In the genomic region with DNA sequence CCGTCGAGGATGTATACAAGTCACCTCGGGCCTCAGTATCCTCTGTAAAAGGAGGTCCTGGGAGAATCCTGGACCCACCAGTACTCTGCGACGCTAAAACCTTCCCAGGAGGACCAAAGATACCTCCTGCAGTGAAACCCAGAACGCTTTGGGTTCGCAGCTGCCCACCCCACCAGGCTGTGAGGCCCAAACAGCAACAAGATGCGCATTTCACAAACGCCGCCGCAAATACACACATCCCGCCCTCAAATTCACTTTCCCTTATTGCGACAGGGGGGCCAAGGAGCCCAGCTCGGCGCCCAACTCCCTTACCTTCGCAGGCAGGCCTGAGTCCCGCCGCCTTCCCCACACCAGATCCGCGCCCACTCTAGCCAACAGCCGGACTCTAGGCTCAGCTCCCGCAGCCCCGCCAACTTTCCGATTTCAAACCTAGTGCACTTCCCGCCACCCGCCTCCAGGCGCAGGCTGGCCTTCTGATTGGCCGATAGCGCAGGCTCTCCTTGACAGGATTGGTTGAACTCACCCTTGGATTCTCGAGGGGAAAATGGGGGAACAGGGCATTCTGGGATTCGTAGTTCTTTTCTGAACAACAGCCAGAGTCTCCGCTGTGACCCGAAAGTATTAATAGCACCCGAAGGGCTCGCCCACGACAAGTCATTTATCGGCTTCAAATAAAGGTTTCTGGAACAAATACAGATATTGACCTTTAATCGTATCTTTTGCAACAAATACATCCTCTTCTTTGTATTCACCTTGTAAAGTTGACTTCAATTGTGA, we compare ENCODE assay signal across 8 cellular contexts. TPM values are rescaled to one million over a fixed set of nuclear protein-coding genes. Genes with fewer than 3 reads are reported as not detected.
A peak's percentile ranks its signal among the peaks of the same experiment; 100 is the strongest.
DNase-seq lines count a peak whose midpoint lies in the region; ATAC-seq and TF ChIP-seq lines count a peak whose summit lies in the region.

A gene with protein sequence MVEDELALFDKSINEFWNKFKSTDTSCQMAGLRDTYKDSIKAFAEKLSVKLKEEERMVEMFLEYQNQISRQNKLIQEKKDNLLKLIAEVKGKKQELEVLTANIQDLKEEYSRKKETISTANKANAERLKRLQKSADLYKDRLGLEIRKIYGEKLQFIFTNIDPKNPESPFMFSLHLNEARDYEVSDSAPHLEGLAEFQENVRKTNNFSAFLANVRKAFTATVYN (minus strand): TSS at position 425 of the 777 bp plus-strand sequence. CDS start 911 bp downstream, outside the sequence.

- no peaks in the 10 kb centered on the region; the same call in 1 of the 2 replicates for H3K4me1 ChIP-seq in ES-I3 (ENCODE audit: insufficient read depth, low read length)
- H3K4me1 ChIP-seq in Loucy (ENCODE audit: insufficient read depth, low read length, poor library complexity, severe bottlenecking) = peaks cover 23% of the 10 kb centered on the region

- H3K4me3 ChIP-seq in H7 (ENCODE audit: insufficient read depth, low read depth, low read length) (peak within 1 kb of the TSS; percentile 78), Loucy (ENCODE audit: low read length, poor library complexity, severe bottlenecking) (peak within 1 kb of the TSS; percentile 94), fibroblast of villous mesenchyme (ENCODE audit: low read depth, low read length) (peak within 1 kb of the TSS; percentile 93), neural cell (ENCODE audit: low read length) (peak within 1 kb of the TSS; percentile 69)

- no peaks in the 10 kb centered on the region; the same call in 1 of the 2 replicates for H3K27me3 ChIP-seq in H7 (ENCODE audit: control insufficient read depth, insufficient read depth, low read length)
- H3K27me3 ChIP-seq in Loucy (ENCODE audit: insufficient read depth, low read length, poor library complexity, severe bottlenecking) = no peaks in the 10 kb centered on the region
- no peaks in the 10 kb centered on the region for H3K27me3 ChIP-seq in neural cell (ENCODE audit: insufficient read depth, low read depth, low read length)

- H4K20me1 ChIP-seq in Loucy (ENCODE audit: insufficient read depth, low read length, poor library complexity, severe bottlenecking) = no peaks in the 10 kb centered on the region
- H4K20me1 ChIP-seq in neural cell (ENCODE audit: insufficient read depth) = no peaks in the 10 kb centered on the region

- peak within 1 kb of the TSS; percentile 91 to 99 for H3K4me3 Mint-ChIP-seq in stimulated activated naive CD8-positive, alpha-beta T cell treated with anti-CD3 and anti-CD28 coated beads, Interleukin-15, amount 100 ng/mL, for 72 hours

- H3K9ac ChIP-seq in ES-I3 (ENCODE audit: low read depth, low read length) (peak within 1 kb of the TSS; percentile 86), Loucy (ENCODE audit: low read depth, low read length, poor library complexity, severe bottlenecking) (peak within 1 kb of the TSS; percentile 92), neural cell (ENCODE audit: low read length) (no peak within 1 kb of the TSS)

- peaks cover 39% of the 10 kb centered on the region for H3K79me2 ChIP-seq in Loucy (ENCODE audit: insufficient read depth, low read length)
- H3K79me2 ChIP-seq in neural cell (replicated peaks; ENCODE audit: insufficient read depth, low read length) = peaks cover 10% of the 10 kb centered on the region

- H3K4me1 Mint-ChIP-seq in stimulated activated naive CD8-positive, alpha-beta T cell treated with anti-CD3 and anti-CD28 coated beads, Interleukin-15, amount 100 ng/mL, for 72 hours = peaks cover 6% of the 10 kb centered on the region

- TF ChIP-seq RAD21 in neural cell (conservative IDR thresholded peaks at IDR 0.05) = no peak

- TF ChIP-seq EP300 in neural cell (conservative IDR thresholded peaks at IDR 0.05; ENCODE audit: poor library complexity, severe bottlenecking) = no peak

- H3K9me3 Mint-ChIP-seq in stimulated activated naive CD8-positive, alpha-beta T cell treated with anti-CD3 and anti-CD28 coated beads, Interleukin-15, amount 100 ng/mL, for 72 hours = no peaks in the 10 kb centered on the region

- peak; percentile 89 for DNase-seq in H7
- DNase-seq in SHP77 (lab: John Stamatoyannopoulos, UW) = peak; percentile 83 to 85
- DNase-seq in activated T-helper 9 cell treated with anti-CD3 and anti-CD28 coated beads, Interleukin-2, amount 50 U/mL, for 16 hours (ENCODE audit: low read depth) = peak; percentile 70
- DNase-seq in fibroblast of villous mesenchyme (ENCODE audit: low read depth) = peak; percentile 86
- peak; percentile 86 to 92 for DNase-seq in stimulated activated naive CD8-positive, alpha-beta T cell treated with anti-CD3 and anti-CD28 coated beads, Interleukin-15, amount 100 ng/mL, for 72 hours

- no peaks in the 10 kb centered on the region for H3F3A ChIP-seq in Loucy (ENCODE audit: low read depth)
- H3F3A ChIP-seq in neural cell (ENCODE audit: insufficient read depth, low read length, poor library complexity, severe bottlenecking) = no peaks in the 10 kb centered on the region

- H3K27ac Mint-ChIP-seq in stimulated activated naive CD8-positive, alpha-beta T cell treated with anti-CD3 and anti-CD28 coated beads, Interleukin-15, amount 100 ng/mL, for 72 hours = peak within 1 kb of the TSS; percentile 99

- H3K27me3 Mint-ChIP-seq in stimulated activated naive CD8-positive, alpha-beta T cell treated with anti-CD3 and anti-CD28 coated beads, Interleukin-15, amount 100 ng/mL, for 72 hours = peaks cover 23% of the 10 kb centered on the region

- H3K9me2 ChIP-seq in Loucy (replicated peaks; ENCODE audit: low read depth, low read length) (no peaks in the 10 kb centered on the region), neural cell (ENCODE audit: insufficient read depth, low read length) (no peaks in the 10 kb centered on the region)

- H3K4me2 ChIP-seq in Loucy (ENCODE audit: low read depth, low read length, poor library complexity, severe bottlenecking) (peak within 1 kb of the TSS; percentile 96), neural cell (ENCODE audit: low read length) (peak within 1 kb of the TSS; percentile 80)

- H2AFZ ChIP-seq in Loucy (ENCODE audit: low read length) (peak within 1 kb of the TSS; percentile 86), neural cell (ENCODE audit: low read depth, low read length) (peak within 1 kb of the TSS; percentile 19)

- peak; percentile 99 for ATAC-seq in stimulated activated naive CD8-positive, alpha-beta T cell treated with anti-CD3 and anti-CD28 coated beads, Interleukin-15, amount 100 ng/mL, for 72 hours

- H3K36me3 ChIP-seq in ES-I3 (ENCODE audit: insufficient read depth, low read length) = no peaks in the 10 kb centered on the region; the same call in 1 of the 2 replicates
- H3K36me3 ChIP-seq in H7 (replicated peaks; ENCODE audit: control insufficient read depth, insufficient read depth, low read length) = no peaks in the 10 kb centered on the region; the same call in 1 of the 2 replicates
- H3K36me3 ChIP-seq in Loucy (ENCODE audit: insufficient read depth, low read length) = no peaks in the 10 kb centered on the region
- H3K36me3 ChIP-seq in neural cell (ENCODE audit: insufficient read depth, low read length) = no peaks in the 10 kb centered on the region

- TF ChIP-seq CTCF in Loucy (conservative IDR thresholded peaks at IDR 0.05; ENCODE audit: low read length) (no peak), fibroblast of villous mesenchyme (IDR thresholded peaks at IDR 0.05; ENCODE audit: insufficient read depth, low read depth, low read length) (no peak), neural cell (IDR thresholded peaks at IDR 0.05; ENCODE audit: poor library complexity, severe bottlenecking) (no peak)

- no peak within 1 kb of the TSS for H3K27ac ChIP-seq in neural cell (ENCODE audit: low read length)

- H3K9me3 ChIP-seq in ES-I3 (ENCODE audit: control insufficient read depth, insufficient read depth, low read length) (no peaks in the 10 kb centered on the region), Loucy (ENCODE audit: insufficient read depth, low read depth, low read length) (no peaks in the 10 kb centered on the region), neural cell (ENCODE audit: low read length) (no peaks in the 10 kb centered on the region)

TF ChIP-seq in neural cell, 6 proteins besides CTCF, POLR2A, EP300 and RAD21:
- TF ChIP-seq SMC3 (conservative IDR thresholded peaks at IDR 0.05; ENCODE audit: poor library complexity) (peak; percentile 18), MXI1 (conservative IDR thresholded peaks at IDR 0.05; ENCODE audit: poor library complexity, severe bottlenecking) (peak; percentile 76), EZH2 (IDR thresholded peaks at IDR 0.05; ENCODE audit: borderline replicate concordance, insufficient read depth, low read length, poor library complexity, severe bottlenecking) (no peak), POLR2AphosphoS5 (IDR thresholded peaks at IDR 0.05) (peak; percentile 17), TAF1 (IDR thresholded peaks at IDR 0.05; ENCODE audit: low read depth) (no peak)
- TF ChIP-seq, protein P1, sequence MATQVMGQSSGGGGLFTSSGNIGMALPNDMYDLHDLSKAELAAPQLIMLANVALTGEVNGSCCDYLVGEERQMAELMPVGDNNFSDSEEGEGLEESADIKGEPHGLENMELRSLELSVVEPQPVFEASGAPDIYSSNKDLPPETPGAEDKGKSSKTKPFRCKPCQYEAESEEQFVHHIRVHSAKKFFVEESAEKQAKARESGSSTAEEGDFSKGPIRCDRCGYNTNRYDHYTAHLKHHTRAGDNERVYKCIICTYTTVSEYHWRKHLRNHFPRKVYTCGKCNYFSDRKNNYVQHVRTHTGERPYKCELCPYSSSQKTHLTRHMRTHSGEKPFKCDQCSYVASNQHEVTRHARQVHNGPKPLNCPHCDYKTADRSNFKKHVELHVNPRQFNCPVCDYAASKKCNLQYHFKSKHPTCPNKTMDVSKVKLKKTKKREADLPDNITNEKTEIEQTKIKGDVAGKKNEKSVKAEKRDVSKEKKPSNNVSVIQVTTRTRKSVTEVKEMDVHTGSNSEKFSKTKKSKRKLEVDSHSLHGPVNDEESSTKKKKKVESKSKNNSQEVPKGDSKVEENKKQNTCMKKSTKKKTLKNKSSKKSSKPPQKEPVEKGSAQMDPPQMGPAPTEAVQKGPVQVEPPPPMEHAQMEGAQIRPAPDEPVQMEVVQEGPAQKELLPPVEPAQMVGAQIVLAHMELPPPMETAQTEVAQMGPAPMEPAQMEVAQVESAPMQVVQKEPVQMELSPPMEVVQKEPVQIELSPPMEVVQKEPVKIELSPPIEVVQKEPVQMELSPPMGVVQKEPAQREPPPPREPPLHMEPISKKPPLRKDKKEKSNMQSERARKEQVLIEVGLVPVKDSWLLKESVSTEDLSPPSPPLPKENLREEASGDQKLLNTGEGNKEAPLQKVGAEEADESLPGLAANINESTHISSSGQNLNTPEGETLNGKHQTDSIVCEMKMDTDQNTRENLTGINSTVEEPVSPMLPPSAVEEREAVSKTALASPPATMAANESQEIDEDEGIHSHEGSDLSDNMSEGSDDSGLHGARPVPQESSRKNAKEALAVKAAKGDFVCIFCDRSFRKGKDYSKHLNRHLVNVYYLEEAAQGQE (IDR thresholded peaks at IDR 0.05; ENCODE audit: borderline replicate concordance) = no peak

RNA-seq across cellular contexts. Expression of the gene that starts here (rescaled TPM):
- total RNA-seq in H7 (2014; rRNA removed; shearing (Covaris generic)) = 11.9 and 13.9 TPM in 2 replicates
- total RNA-seq in fibroblast of villous mesenchyme = 2.9 and 7.3 TPM in 2 replicates
- polyA plus RNA-seq in neural cell = 1.8 and 2.7 TPM in 2 replicates
- polyA minus RNA-seq in neural cell = 1.4 TPM in 1 of 2 replicates, not detected in the other
